ENCODE assay signal across 35 cellular contexts in the genomic region with DNA sequence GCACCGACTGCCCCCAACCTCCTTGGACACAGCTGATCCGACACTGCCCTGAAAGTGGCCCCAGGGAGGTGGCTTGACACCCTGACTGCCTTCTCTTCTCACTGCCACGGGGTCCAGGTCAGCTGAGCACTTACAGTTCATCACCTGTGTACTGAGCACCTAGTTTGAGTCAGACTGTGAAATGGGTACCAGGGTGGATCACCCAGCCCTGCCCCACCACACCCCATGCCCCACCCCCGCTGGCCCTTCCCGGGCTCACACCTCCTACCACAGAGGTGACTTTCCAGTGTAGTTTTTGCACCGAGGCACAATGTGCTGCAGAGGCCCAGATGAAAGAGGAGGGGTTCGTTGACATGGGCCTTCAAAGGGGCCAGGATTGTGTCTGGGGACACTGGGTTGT.
"Had no signal": no experiment of that assay in that cellular context is flagged by ENCODE, and none has a peak within 500 bp of the region (broad histone marks: within the 10 kb centered on the region; RNA-seq: fewer than 3 reads in every experiment).

No MANE protein-coding gene starts in this region.

- H3K27ac Mint-ChIP-seq: activated B cell treated with CpG ODN at 0.5 μM for 24 hours; activated CD4-positive, alpha-beta memory T cell treated with anti-CD3 and anti-CD28 coated beads for 36 hours; activated CD4-positive, alpha-beta T cell treated with anti-CD3 and anti-CD28 coated beads, Interleukin-2, amount 10 ng/mL, durations not matched to agents 24 days and 14 days; activated CD8-positive, alpha-beta T cell treated with anti-CD3 and anti-CD28 coated beads for 36 hours; activated naive CD4-positive, alpha-beta T cell treated with anti-CD3 and anti-CD28 coated beads for 36 hours; activated naive CD4-positive, alpha-beta T cell treated with anti-CD3 and anti-CD28 coated beads, Interleukin-2, amount 50 U/mL, for 72 hours; activated naive CD8-positive, alpha-beta T cell treated with anti-CD3 and anti-CD28 coated beads for 36 hours; activated T-cell treated with anti-CD3 and anti-CD28 coated beads, Interleukin-2, amount 50 U/mL, for 72 hours; activated T-helper 1 cell treated with anti-CD3 and anti-CD28 coated beads, Interleukin-12 subunit alpha, Interleukin-12 subunit beta, Interleukin-2, Interleukin-4 antibody, amounts not matched to agents 30 ng/mL and 10 ng/mL and 1 ng/mL, durations not matched to agents 14 hours and 24 hours and 36 hours; activated T-helper 17 cell treated with anti-CD3 and anti-CD28 coated beads, Interleukin-2, amount 50 U/mL, for 72 hours; T-helper 1 cell treated with Interleukin-12 subunit alpha and Interleukin-12 subunit beta and Interleukin-4 antibody, amounts not matched to agents 30 μg/mL and 1 μg/mL, for 36 hours; T-helper 2 cell treated with Interferon-gamma antibody and Interleukin-4, amounts not matched to agents 5 μg/mL and 100 μg/mL, for 36 hours had no signal

- H3K36me3 ChIP-seq: adrenal gland, brain microvascular endothelial cell, breast epithelium had no signal

- H3K9me3 Mint-ChIP-seq: activated CD4-positive, alpha-beta memory T cell treated with anti-CD3 and anti-CD28 coated beads for 36 hours; activated naive CD4-positive, alpha-beta T cell treated with anti-CD3 and anti-CD28 coated beads for 36 hours; activated naive CD4-positive, alpha-beta T cell treated with anti-CD3 and anti-CD28 coated beads, Interleukin-2, amount 50 U/mL, for 72 hours; activated naive CD8-positive, alpha-beta T cell treated with anti-CD3 and anti-CD28 coated beads for 36 hours; activated T-helper 1 cell treated with anti-CD3 and anti-CD28 coated beads, Interleukin-12 subunit alpha, Interleukin-12 subunit beta, Interleukin-2, Interleukin-4 antibody, amounts not matched to agents 30 ng/mL and 10 ng/mL and 1 ng/mL, durations not matched to agents 14 hours and 24 hours and 36 hours; T-helper 1 cell treated with Interleukin-12 subunit alpha and Interleukin-12 subunit beta and Interleukin-4 antibody, amounts not matched to agents 30 μg/mL and 1 μg/mL, for 36 hours; T-helper 2 cell treated with Interferon-gamma antibody and Interleukin-4, amounts not matched to agents 5 μg/mL and 100 μg/mL, for 36 hours had no signal

- H3K27me3 ChIP-seq: adrenal gland, body of pancreas, brain microvascular endothelial cell, breast epithelium had no signal

- ATAC-seq: activated CD8-positive, alpha-beta T cell treated with anti-CD3 and anti-CD28 coated beads for 36 hours; activated naive CD4-positive, alpha-beta T cell treated with anti-CD3 and anti-CD28 coated beads, Interleukin-2, amount 50 U/mL, for 72 hours; activated T-cell treated with anti-CD3 and anti-CD28 coated beads, Interleukin-2, amount 50 U/mL, for 4 hours; activated T-cell treated with anti-CD3 and anti-CD28 coated beads, Interleukin-2, amount 50 U/mL, for 72 hours; activated T-helper 17 cell treated with anti-CD3 and anti-CD28 coated beads, Interleukin-2, amount 50 U/mL, for 72 hours; body of pancreas had no signal

- H3K4me1 Mint-ChIP-seq: activated CD4-positive, alpha-beta T cell treated with anti-CD3 and anti-CD28 coated beads, Interleukin-2, amount 10 ng/mL, durations not matched to agents 24 days and 14 days; activated naive CD8-positive, alpha-beta T cell treated with anti-CD3 and anti-CD28 coated beads for 36 hours had no signal

- DNase-seq: activated B cell treated with CpG ODN at 0.5 μM for 24 hours; activated CD4-positive, alpha-beta memory T cell treated with anti-CD3 and anti-CD28 coated beads for 36 hours; activated CD4-positive, alpha-beta T cell treated with anti-CD3 and anti-CD28 coated beads for 4 hours; activated CD4-positive, alpha-beta T cell treated with anti-CD3 and anti-CD28 coated beads, Interleukin-2, amount 10 ng/mL, durations not matched to agents 24 days and 14 days; activated CD4-positive, alpha-beta T cell treated with anti-CD3 and anti-CD28 coated beads, Interleukin-2, amount 50 U/mL, for 1 hour; activated CD4-positive, alpha-beta T cell treated with anti-CD3 and anti-CD28 coated beads, Interleukin-2, amount 50 U/mL, for 4 hours; activated CD4-positive, CD25-positive, alpha-beta regulatory T cell treated with anti-CD3 and anti-CD28 coated beads, Interleukin-2, amount 50 U/mL, for 72 hours; activated CD8-positive, alpha-beta memory T cell treated with anti-CD3 and anti-CD28 coated beads, Interleukin-2, amount 50 U/mL, for 4 hours; activated CD8-positive, alpha-beta T cell treated with anti-CD3 and anti-CD28 coated beads for 36 hours; activated effector memory CD4-positive, alpha-beta T cell treated with anti-CD3 and anti-CD28 coated beads, Interleukin-2, amount 50 U/mL, for 16 hours; activated gamma-delta T cell treated with Interleukin-2 at 50 U/mL for 16 hours; activated naive CD4-positive, alpha-beta T cell; activated naive CD4-positive, alpha-beta T cell treated with anti-CD3 and anti-CD28 coated beads for 36 hours; activated naive CD4-positive, alpha-beta T cell treated with anti-CD3 and anti-CD28 coated beads, Interleukin-2, amount 50 U/mL, for 16 hours; activated naive CD8-positive, alpha-beta T cell treated with anti-CD3 and anti-CD28 coated beads for 36 hours; activated T-cell treated with anti-CD3 and anti-CD28 coated beads for 4 hours; activated T-cell treated with anti-CD3 and anti-CD28 coated beads, Interleukin-2, amount 50 U/mL, for 1 hour; activated T-cell treated with anti-CD3 and anti-CD28 coated beads, Interleukin-2, amount 50 U/mL, for 4 hours; activated T-cell treated with anti-CD3 and anti-CD28 coated beads, Interleukin-2, amount 50 U/mL, for 72 hours; adrenal gland; amniotic stem cell; aorta; body of pancreas; brain microvascular endothelial cell; central memory CD4-positive, alpha-beta T cell; T-helper 1 cell; T-helper 2 cell; T-helper 9 cell had no signal

- H3K9me3 ChIP-seq: adrenal gland, body of pancreas had no signal

- H3K4me3 Mint-ChIP-seq: activated B cell treated with CpG ODN at 0.5 μM for 24 hours; activated CD4-positive, alpha-beta memory T cell treated with anti-CD3 and anti-CD28 coated beads for 36 hours; activated CD4-positive, alpha-beta T cell treated with anti-CD3 and anti-CD28 coated beads, Interleukin-2, amount 10 ng/mL, durations not matched to agents 24 days and 14 days; activated CD8-positive, alpha-beta T cell treated with anti-CD3 and anti-CD28 coated beads for 36 hours; activated naive CD4-positive, alpha-beta T cell treated with anti-CD3 and anti-CD28 coated beads for 36 hours; activated naive CD8-positive, alpha-beta T cell treated with anti-CD3 and anti-CD28 coated beads for 36 hours; activated T-cell treated with anti-CD3 and anti-CD28 coated beads, Interleukin-2, amount 50 U/mL, for 4 hours; activated T-cell treated with anti-CD3 and anti-CD28 coated beads, Interleukin-2, amount 50 U/mL, for 72 hours; activated T-helper 1 cell treated with anti-CD3 and anti-CD28 coated beads, Interleukin-12 subunit alpha, Interleukin-12 subunit beta, Interleukin-2, Interleukin-4 antibody, amounts not matched to agents 30 ng/mL and 10 ng/mL and 1 ng/mL, durations not matched to agents 14 hours and 24 hours and 36 hours; activated T-helper 17 cell treated with anti-CD3 and anti-CD28 coated beads, Interleukin-2, amount 50 U/mL, for 72 hours; T-helper 1 cell treated with Interleukin-12 subunit alpha and Interleukin-12 subunit beta and Interleukin-4 antibody, amounts not matched to agents 30 μg/mL and 1 μg/mL, for 36 hours; T-helper 2 cell treated with Interferon-gamma antibody and Interleukin-4, amounts not matched to agents 5 μg/mL and 100 μg/mL, for 36 hours had no signal

- H3K4me3 ChIP-seq: adrenal gland, body of pancreas, breast epithelium had no signal

- H3K27me3 Mint-ChIP-seq: activated B cell treated with CpG ODN at 0.5 μM for 24 hours; activated CD4-positive, alpha-beta memory T cell treated with anti-CD3 and anti-CD28 coated beads for 36 hours; activated CD4-positive, alpha-beta T cell treated with anti-CD3 and anti-CD28 coated beads, Interleukin-2, amount 10 ng/mL, durations not matched to agents 24 days and 14 days; activated CD8-positive, alpha-beta T cell treated with anti-CD3 and anti-CD28 coated beads for 36 hours; activated naive CD8-positive, alpha-beta T cell treated with anti-CD3 and anti-CD28 coated beads for 36 hours; activated T-helper 17 cell treated with anti-CD3 and anti-CD28 coated beads, Interleukin-2, amount 50 U/mL, for 72 hours had no signal

- H3K27ac ChIP-seq: adrenal gland, body of pancreas, brain microvascular endothelial cell, breast epithelium, VCaP had no signal
